Comparison of ENCODE assay signal across 18 cellular contexts in the genomic region with DNA sequence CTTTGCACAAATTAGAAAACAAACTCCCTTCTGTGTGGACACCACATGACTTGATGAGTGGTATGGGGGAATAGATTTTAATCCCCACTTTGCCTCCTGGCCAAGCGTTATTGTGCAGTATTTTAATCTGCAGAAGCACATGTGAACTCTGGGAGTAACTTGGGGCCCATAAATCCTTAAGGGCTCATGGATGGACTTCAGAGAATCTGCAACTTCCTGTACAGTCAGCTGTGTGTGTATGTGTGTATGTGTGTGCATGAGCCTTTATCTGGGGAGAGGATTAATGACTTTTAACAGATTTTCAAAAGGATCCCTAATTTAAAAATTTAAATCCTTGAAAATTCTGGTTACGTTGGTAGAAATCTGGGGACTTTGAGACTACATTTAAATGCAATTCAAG.
DNase-seq lines count a peak whose midpoint lies in the region; FAIRE-seq and TF ChIP-seq lines count a peak whose summit lies in the region.
"Had no signal": no experiment of that assay in that cellular context is flagged by ENCODE, and none has a peak within 500 bp of the region (broad histone marks: within the 10 kb centered on the region; RNA-seq: fewer than 3 reads in every experiment).

No MANE protein-coding gene starts in this region.

- H3K27ac ChIP-seq in WERI-Rb-1: no peak overlapping the region
- H3K27ac ChIP-seq: 22Rv1 had no signal

- H3K27me3 Mint-ChIP-seq in activated T-helper 1 cell treated with anti-CD3 and anti-CD28 coated beads, Interleukin-12 subunit alpha, Interleukin-12 subunit beta, Interleukin-2, Interleukin-4 antibody, amounts not matched to agents 30 ng/mL and 10 ng/mL and 1 ng/mL, durations not matched to agents 14 hours and 24 hours and 36 hours (ENCODE audit: insufficient read depth): peaks cover 2% of the 10 kb centered on the region

- H3K27ac Mint-ChIP-seq in activated T-helper 1 cell treated with anti-CD3 and anti-CD28 coated beads, Interleukin-12 subunit alpha, Interleukin-12 subunit beta, Interleukin-2, Interleukin-4 antibody, amounts not matched to agents 30 ng/mL and 10 ng/mL and 1 ng/mL, durations not matched to agents 14 hours and 24 hours and 36 hours: no peak overlapping the region
- H3K27ac Mint-ChIP-seq: CD14-positive monocyte; CD8-positive, alpha-beta T cell had no signal

- no peak overlapping the region for H3K4me3 ChIP-seq in WERI-Rb-1 (ENCODE audit: low read depth, low read length)
- H3K4me3 ChIP-seq in retinal pigment epithelial cell (ENCODE audit: low read length): no peak overlapping the region
- H3K4me3 ChIP-seq: GM12878, HAP-1 had no signal

- FAIRE-seq in H54 (lab: Jason Lieb, UNC): no peak
- FAIRE-seq: GM12878, GM18507, HTR-8/SVneo had no signal

- no peaks in the 10 kb centered on the region for H3K4me1 Mint-ChIP-seq in activated T-helper 1 cell treated with anti-CD3 and anti-CD28 coated beads, Interleukin-12 subunit alpha, Interleukin-12 subunit beta, Interleukin-2, Interleukin-4 antibody, amounts not matched to agents 30 ng/mL and 10 ng/mL and 1 ng/mL, durations not matched to agents 14 hours and 24 hours and 36 hours (ENCODE audit: low read depth)
- H3K4me1 Mint-ChIP-seq: CD14-positive monocyte had no signal

- DNase-seq in DMS 273 (lab: John Stamatoyannopoulos, UW; ENCODE audit: unreplicated experiment): peak; percentile 60
- DNase-seq in DMS 273 treated with DMSO at 0.1 percent for 48 hours (lab: John Stamatoyannopoulos, UW): no peak
- peak; percentile 17 for DNase-seq in WERI-Rb-1
- DNase-seq in left kidney (ENCODE audit: low read depth, low spot score): peak; percentile 12
- DNase-seq in retinal pigment epithelial cell (ENCODE audit: low read depth): peak; percentile 38
- no peak for DNase-seq in H54 (ENCODE audit: insufficient read length, low spot score)
- no peak for DNase-seq in HUDEP-2 (lab: John Stamatoyannopoulos, UW; ENCODE audit: unreplicated experiment in 76 of 76)
- DNase-seq in activated T-helper 1 cell treated with anti-CD3 and anti-CD28 coated beads, Interleukin-12 subunit alpha, Interleukin-12 subunit beta, Interleukin-2, Interleukin-4 antibody, amounts not matched to agents 30 ng/mL and 10 ng/mL and 1 ng/mL, durations not matched to agents 14 hours and 24 hours and 36 hours (ENCODE audit: low spot score): no peak
- DNase-seq: CD8-positive, alpha-beta T cell; COR-L47; DMS79; GOT3 had no signal

- TF ChIP-seq POLR2A in H54 (IDR thresholded peaks at IDR 0.05; ENCODE audit: low read depth, low read length): no peak

- H3K9me3 ChIP-seq in WERI-Rb-1 (ENCODE audit: severe bottlenecking): no peaks in the 10 kb centered on the region
- H3K9me3 ChIP-seq: HAP-1 had no signal

- no peak overlapping the region for H3K4me3 Mint-ChIP-seq in activated T-helper 1 cell treated with anti-CD3 and anti-CD28 coated beads, Interleukin-12 subunit alpha, Interleukin-12 subunit beta, Interleukin-2, Interleukin-4 antibody, amounts not matched to agents 30 ng/mL and 10 ng/mL and 1 ng/mL, durations not matched to agents 14 hours and 24 hours and 36 hours
- H3K4me3 Mint-ChIP-seq: CD14-positive monocyte; CD8-positive, alpha-beta T cell had no signal

- TF ChIP-seq CTCF in WERI-Rb-1 (IDR thresholded peaks at IDR 0.05; ENCODE audit: low read depth, low read length): no peak
- TF ChIP-seq CTCF in retinal pigment epithelial cell (conservative IDR thresholded peaks at IDR 0.05; ENCODE audit: low read depth, low read length): no peak

- intact Hi-C loops in activated T-helper 1 cell treated with anti-CD3 and anti-CD28 coated beads, Interleukin-12 subunit alpha, Interleukin-12 subunit beta, Interleukin-2, Interleukin-4 antibody, amounts not matched to agents 30 ng/mL and 10 ng/mL and 1 ng/mL, durations not matched to agents 14 hours and 24 hours and 36 hours (cut with micrococcal nuclease): loop anchor here (10.0 kb wide), 1 partner anchor 1171 kb away; no protein-coding TSS in a partner anchor

- no peaks in the 10 kb centered on the region for H3K36me3 ChIP-seq in WERI-Rb-1
- H3K36me3 ChIP-seq: HAP-1 had no signal

- no peaks in the 10 kb centered on the region for H3K9me3 Mint-ChIP-seq in activated T-helper 1 cell treated with anti-CD3 and anti-CD28 coated beads, Interleukin-12 subunit alpha, Interleukin-12 subunit beta, Interleukin-2, Interleukin-4 antibody, amounts not matched to agents 30 ng/mL and 10 ng/mL and 1 ng/mL, durations not matched to agents 14 hours and 24 hours and 36 hours
- H3K9me3 Mint-ChIP-seq: CD14-positive monocyte; CD8-positive, alpha-beta T cell had no signal

- no peaks in the 10 kb centered on the region for H3K36me3 Mint-ChIP-seq in activated T-helper 1 cell treated with anti-CD3 and anti-CD28 coated beads, Interleukin-12 subunit alpha, Interleukin-12 subunit beta, Interleukin-2, Interleukin-4 antibody, amounts not matched to agents 30 ng/mL and 10 ng/mL and 1 ng/mL, durations not matched to agents 14 hours and 24 hours and 36 hours (ENCODE audit: low read depth)
- H3K36me3 Mint-ChIP-seq: CD14-positive monocyte; CD8-positive, alpha-beta T cell had no signal

- no peaks in the 10 kb centered on the region for H3K27me3 ChIP-seq in WERI-Rb-1 (ENCODE audit: insufficient read depth, low read depth, severe bottlenecking)

Comparison
In these comparisons a context has a peak if more than half of its experiments do, and no peak if none do; other contexts are left out.
1. DNase-seq: peak in DMS 273 (single experiment), WERI-Rb-1 (single experiment), left kidney (single experiment) and retinal pigment epithelial cell (single experiment); none in DMS 273 treated with DMSO at 0.1 percent for 48 hours (single experiment), H54 (single experiment), HUDEP-2 (0 of 76) and activated T-helper 1 cell treated with anti-CD3 and anti-CD28 coated beads, Interleukin-12 subunit alpha, Interleukin-12 subunit beta, Interleukin-2, Interleukin-4 antibody, amounts not matched to agents 30 ng/mL and 10 ng/mL and 1 ng/mL, durations not matched to agents 14 hours and 24 hours and 36 hours (single experiment).